ENCODE assay signal across 8 cellular contexts in genomic region chr7:2018786-2019692, GRCh38.
DNase-seq lines count a peak whose midpoint lies in the region; ATAC-seq, FAIRE-seq and TF ChIP-seq lines count a peak whose summit lies in the region.

No MANE protein-coding gene starts in this region.

- DNase-seq in AG09309 (ENCODE audit: low read depth) (peak; percentile 32), HPDE6-E6E7 (ENCODE audit: extremely low spot score) (peak; percentile 36), GM12878 (ENCODE audit: low read depth, low spot score) (no peak), type B pancreatic cell (ENCODE audit: extremely low spot score, unreplicated experiment) (peak; percentile 65), NCI-H1417 (lab: John Stamatoyannopoulos, UW) (no peak)

- POLR2A ChIA-PET in GM12878 (lab: Charles Lee) = no interaction called here

- H3K4me2 ChIP-seq in GM12878 (ENCODE audit: control insufficient read depth, insufficient read depth) = peak overlapping the region; percentile 67

- TF ChIP-seq CTCF in AG09309 (IDR thresholded peaks at IDR 0.05; ENCODE audit: control insufficient read depth, insufficient read depth, low read depth, low read length, missing control alignments) = no peak
- no peak for TF ChIP-seq CTCF in GM12878 (IDR thresholded peaks at IDR 0.05 in 2 of 3, conservative IDR thresholded peaks at IDR 0.05 in 1 of 3; ENCODE audit: control insufficient read depth in 2 of 3, extremely low read depth in 1 of 3, insufficient read depth in 1 of 3, low read depth in 3 of 3, low read length in 3 of 3)
- no peak for TF ChIP-seq CTCF in liver (IDR thresholded peaks at IDR 0.05; ENCODE audit: low read depth, low read length, missing input control)
- TF ChIP-seq CTCF in type B pancreatic cell (conservative IDR thresholded peaks at IDR 0.05) = no peak

- no peaks in the 10 kb centered on the region for H3K79me2 ChIP-seq in GM12878 (ENCODE audit: control insufficient read depth, insufficient read depth, low read length)

- TF ChIP-seq RAD21 in GM12878 (IDR thresholded peaks at IDR 0.05; ENCODE audit: insufficient read depth, low read depth, low read length) (no peak), liver (IDR thresholded peaks at IDR 0.05) (no peak)

- no TSS peak for BruUV-seq in GM12878 (replicated peaks; lab: Mats Ljungman, UMichigan)

- peaks cover under 1% of the 10 kb centered on the region for H3K36me3 Mint-ChIP-seq in type B pancreatic cell

- H3K9ac ChIP-seq in GM12878 (ENCODE audit: control insufficient read depth, insufficient read depth, low read length) = peak overlapping the region; percentile 21; the same call in 1 of the 2 replicates
- no peak overlapping the region for H3K9ac ChIP-seq in liver (ENCODE audit: low read depth in 1 of 2, low read length in 2 of 2)

- H3K27me3 ChIP-seq in GM12878 (replicated peaks in 1 of 2; ENCODE audit: control insufficient read depth in 2 of 2, insufficient read depth in 2 of 2, low read length in 1 of 2) (no peaks in the 10 kb centered on the region), liver (ENCODE audit: control insufficient read depth in 4 of 4, insufficient read depth in 4 of 4, low read length in 3 of 4) (no peaks in the 10 kb centered on the region)

- peak overlapping the region; percentile 62 for H3K27ac Mint-ChIP-seq in type B pancreatic cell

- peak overlapping the region; percentile 58 for H3K4me3 Mint-ChIP-seq in type B pancreatic cell

- intact Hi-C loops in GM12878 (cut with micrococcal nuclease; ENCODE audit: unreplicated experiment) = no loop called here

- in situ Hi-C loops in GM12878 (cut with MboI) = no loop called here

- peak overlapping the region; percentile 14 for H3K4me3 ChIP-seq in AG09309 (ENCODE audit: control insufficient read depth, low read depth, low read length)
- no peak overlapping the region for H3K4me3 ChIP-seq in GM12878
- H3K4me3 ChIP-seq in liver (ENCODE audit: low read depth in 1 of 3, low read length in 3 of 3) = no peak overlapping the region

- CTCF ChIA-PET in GM12878 (lab: Yijun Ruan, JAX) = interaction anchor here (0.8 kb wide), 1 partner anchor 20 kb away, joined by 3 read pairs; no protein-coding TSS in a partner anchor

- H3K9me3 Mint-ChIP-seq in type B pancreatic cell = peaks cover under 1% of the 10 kb centered on the region

- ATAC-seq in GM12878 (peak; percentile 23), GM18861 (IDR thresholded peaks at IDR 0.05; ENCODE audit: unreplicated experiment) (no peak), GM21423 (IDR thresholded peaks at IDR 0.05; ENCODE audit: unreplicated experiment) (no peak)

- WGBS in GM12878 (ENCODE audit: insufficient coverage, insufficient replicate concordance, low lambda C conversion rate, missing lambda C conversion rate) = 49% methylated on average over 28 of the region's 32 CpGs
- 85% methylated on average over 32 of the region's 32 CpGs for WGBS in liver

- H3K27ac ChIP-seq in GM12878 (ENCODE audit: control insufficient read depth, insufficient read depth) = no peak overlapping the region
- H3K27ac ChIP-seq in liver (ENCODE audit: low read depth in 1 of 2, low read length in 2 of 2) = peak overlapping the region; percentile 20 to 22

- RAD21 ChIA-PET in GM12878 (lab: Charles Lee; ENCODE audit: unreplicated experiment) = interaction anchor here (1.3 kb wide), 1 partner anchor 19 kb away, joined by 6 read pairs; no protein-coding TSS in a partner anchor

- SMC1A ChIA-PET in GM12878 (lab: Charles Lee; ENCODE audit: uncharacterized antibody, unreplicated experiment) = interaction anchor here (1.0 kb wide), 1 partner anchor 19 kb away, joined by 3 read pairs; no protein-coding TSS in a partner anchor

- no peak for TF ChIP-seq POLR2A in GM12878 (IDR thresholded peaks at IDR 0.05; ENCODE audit: low read depth, low read length)

- FAIRE-seq in GM12878 (lab: Jason Lieb, UNC) = no peak

- peaks cover 17% of the 10 kb centered on the region for H3K4me1 ChIP-seq in GM12878 (ENCODE audit: control insufficient read depth, insufficient read depth, low read length)
- H3K4me1 ChIP-seq in liver (ENCODE audit: control insufficient read depth in 4 of 4, insufficient read depth in 4 of 4, low read length in 3 of 4) = no peaks in the 10 kb centered on the region

- no peaks in the 10 kb centered on the region for H4K20me1 ChIP-seq in GM12878 (ENCODE audit: control insufficient read depth, insufficient read depth)

- H2AFZ ChIP-seq in GM12878 (ENCODE audit: control insufficient read depth, low read depth, low read length) = 0 out of 2 replicates have a peak overlapping the region, but pooled peaks have one; percentile 7

- H3K4me1 Mint-ChIP-seq in type B pancreatic cell (ENCODE audit: unreplicated experiment) = peaks cover 39% of the 10 kb centered on the region

- TF ChIP-seq EP300 in GM12878 (IDR thresholded peaks at IDR 0.05; ENCODE audit: borderline replicate concordance in 1 of 2, control insufficient read depth in 1 of 2, low read depth in 2 of 2, low read length in 2 of 2) = no peak

- H3K27me3 Mint-ChIP-seq in type B pancreatic cell = no peaks in the 10 kb centered on the region

- H3K36me3 ChIP-seq in GM12878 (ENCODE audit: control insufficient read depth in 2 of 2, insufficient read depth in 2 of 2, low read length in 1 of 2) (no peaks in the 10 kb centered on the region; a peak in 2 of 4 replicates), liver (ENCODE audit: control insufficient read depth in 4 of 4, insufficient read depth in 3 of 4, low read depth in 1 of 4, low read length in 3 of 4) (no peaks in the 10 kb centered on the region)

- H3K9me3 ChIP-seq in GM12878 (replicated peaks; ENCODE audit: control insufficient read depth, insufficient read depth, low read length) (no peaks in the 10 kb centered on the region; the same call in 2 of the 3 replicates), liver (ENCODE audit: control insufficient read depth in 4 of 4, low read length in 3 of 4) (no peaks in the 10 kb centered on the region)

TF ChIP-seq in GM12878, 131 proteins besides CTCF, POLR2A, EP300 and RAD21:
- TF ChIP-seq IKZF1 (conservative IDR thresholded peaks at IDR 0.05) (no peak), IKZF2 (IDR thresholded peaks at IDR 0.05) (peak; percentile 26 to 29; a peak in 2 of 4 replicates)

TF ChIP-seq in liver, 16 proteins besides CTCF, POLR2A, EP300 and RAD21:
- TF ChIP-seq EGR1 (IDR thresholded peaks at IDR 0.05; ENCODE audit: low read depth in 2 of 2) = no peak
- no peak for TF ChIP-seq ZBTB33 (IDR thresholded peaks at IDR 0.05)
- no peak for TF ChIP-seq ATF3 (IDR thresholded peaks at IDR 0.05)
- TF ChIP-seq JUND (IDR thresholded peaks at IDR 0.05) = no peak
- TF ChIP-seq RXRA (IDR thresholded peaks at IDR 0.05) = no peak
- no peak for TF ChIP-seq GABPA (IDR thresholded peaks at IDR 0.05 in 1 of 2, conservative IDR thresholded peaks at IDR 0.05 in 1 of 2)
- TF ChIP-seq NR2F2 (IDR thresholded peaks at IDR 0.05) = no peak
- TF ChIP-seq FOXA2 (IDR thresholded peaks at IDR 0.05) = no peak
- no peak for TF ChIP-seq SP1 (IDR thresholded peaks at IDR 0.05)
- no peak for TF ChIP-seq TAF1 (conservative IDR thresholded peaks at IDR 0.05)
- no peak for TF ChIP-seq HNF4A (conservative IDR thresholded peaks at IDR 0.05)

Comparison
In these comparisons a context has a peak if more than half of its experiments do, and no peak if none do; other contexts are left out.
1. DNase-seq: peak in AG09309 (single experiment), HPDE6-E6E7 (single experiment) and type B pancreatic cell (single experiment); none in GM12878 (single experiment) and NCI-H1417 (0 of 3).